8 cellular contexts compared by ENCODE assay signal in genomic region chr11:36702330-36703054, GRCh38.
DNase-seq lines count a peak whose midpoint lies in the region; ATAC-seq and TF ChIP-seq lines count a peak whose summit lies in the region.

No MANE protein-coding gene starts in this region.

- no peak overlapping the region for H2AFZ ChIP-seq in MM.1S (ENCODE audit: low read length)

- H3K4me3 ChIP-seq in GM12865 (ENCODE audit: low read depth, low read length), result no peak overlapping the region
- H3K4me3 ChIP-seq in MM.1S (ENCODE audit: low read length), result no peak overlapping the region

- H3F3A ChIP-seq in MM.1S (ENCODE audit: insufficient read depth, low read length), result no peaks in the 10 kb centered on the region

- H3K9ac ChIP-seq in MM.1S (ENCODE audit: low read length), result no peak overlapping the region

- DNase-seq in GM12865 (ENCODE audit: low read depth) (peak; percentile 75), MM.1S (peak; percentile 55), RPMI7951 (ENCODE audit: low read depth) (peak; percentile 45), epithelial cell of prostate (ENCODE audit: low read depth, low spot score) (peak; percentile 12), midbrain (lab: John Stamatoyannopoulos, UW) (peak; percentile 64)
- DNase-seq in stimulated activated naive CD4-positive, alpha-beta T cell treated with Interleukin-2 at 50 U/mL for 16 hours (lab: John Stamatoyannopoulos, UW), result no peak

- TF ChIP-seq CTCF in 22Rv1 (IDR thresholded peaks at IDR 0.05), result peak; percentile 87
- peak; percentile 81 for TF ChIP-seq CTCF in GM12865 (IDR thresholded peaks at IDR 0.05; ENCODE audit: insufficient read depth, low read depth, low read length, missing control alignments)
- TF ChIP-seq CTCF in MM.1S (IDR thresholded peaks at IDR 0.05; ENCODE audit: low read length), result peak; percentile 80

- no peaks in the 10 kb centered on the region for H3K36me3 ChIP-seq in MM.1S (replicated peaks; ENCODE audit: insufficient read depth, low read length)

- no peaks in the 10 kb centered on the region for H3K9me2 ChIP-seq in MM.1S (replicated peaks; ENCODE audit: insufficient read depth, low read length)

- no peaks in the 10 kb centered on the region for H3K27me3 ChIP-seq in MM.1S (replicated peaks; ENCODE audit: insufficient read depth, low read length)

- H3K9me3 ChIP-seq in MM.1S (replicated peaks; ENCODE audit: insufficient read depth, low read length), result no peaks in the 10 kb centered on the region

- H3K27ac ChIP-seq in 22Rv1 (no peak overlapping the region), MM.1S (ENCODE audit: low read length) (no peak overlapping the region), epithelial cell of prostate (no peak overlapping the region)

- no peaks in the 10 kb centered on the region for H3K79me2 ChIP-seq in MM.1S (ENCODE audit: low read length)

- H3K4me2 ChIP-seq in MM.1S (ENCODE audit: low read depth, low read length), result no peak overlapping the region

- peak; percentile 86 for ATAC-seq in HG02571 (IDR thresholded peaks at IDR 0.05; ENCODE audit: unreplicated experiment)

- H4K20me1 ChIP-seq in MM.1S (ENCODE audit: insufficient read depth, low read length), result no peaks in the 10 kb centered on the region

- no peaks in the 10 kb centered on the region for H3K4me1 ChIP-seq in MM.1S (ENCODE audit: low read length)
